8 cellular contexts compared by ENCODE assay signal in the genomic region with DNA sequence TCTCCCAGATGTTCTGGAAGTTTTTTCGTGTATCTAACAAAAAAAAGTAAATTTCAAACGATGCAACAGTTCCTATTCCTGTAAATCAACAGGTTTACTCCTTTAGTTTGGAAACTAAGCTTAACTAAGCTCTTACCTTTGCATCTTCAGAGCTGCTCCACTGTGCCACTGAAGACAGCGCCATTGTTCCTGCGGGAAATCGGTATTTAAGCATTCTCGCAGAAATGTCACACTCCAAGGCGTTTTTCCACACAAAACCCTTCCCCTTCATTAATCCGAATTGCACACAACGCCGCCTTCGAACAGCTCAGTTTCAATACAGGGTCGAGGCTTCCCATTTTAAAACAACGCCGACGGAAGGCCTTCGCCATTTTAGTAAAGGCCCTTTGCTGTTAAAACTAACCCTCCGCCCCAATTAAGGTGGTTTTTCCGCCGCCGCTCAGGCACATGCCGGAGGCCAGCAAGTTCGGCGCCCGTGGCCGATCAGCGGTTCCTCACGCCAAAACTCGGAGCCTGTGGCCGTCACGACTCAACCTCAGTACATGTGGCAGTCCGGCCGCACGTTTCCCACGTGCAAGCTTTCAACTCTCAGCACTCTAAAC. TPM values are rescaled to one million over a fixed set of nuclear protein-coding genes. Genes with fewer than 3 reads are reported as not detected.
DNase-seq lines count a peak whose midpoint lies in the region; ATAC-seq and TF ChIP-seq lines count a peak whose summit lies in the region.

No MANE protein-coding gene starts in this region.

- H3K36me3 ChIP-seq in OCI-LY1 (ENCODE audit: insufficient read depth, low read length) (peaks cover 53% of the 10 kb centered on the region), endodermal cell (ENCODE audit: control insufficient read depth, insufficient read depth, low read length) (peaks cover 44% of the 10 kb centered on the region)

- peak overlapping the region; percentile 100 for H3K4me3 Mint-ChIP-seq in endodermal cell
- peak overlapping the region; percentile 98 for H3K4me3 Mint-ChIP-seq in natural killer cell treated with Interleukin-12 subunit alpha and Interleukin-12 subunit beta and Interleukin-15 and Interleukin-18, amount 100 ng/mL, for 72 hours

- H3K9me3 ChIP-seq in OCI-LY1 (ENCODE audit: low read length), result no peaks in the 10 kb centered on the region
- peaks cover 5% of the 10 kb centered on the region for H3K9me3 ChIP-seq in endodermal cell (ENCODE audit: control insufficient read depth, low read length)

- DNase-seq in endodermal cell (no peak), NCI-H128 (lab: John Stamatoyannopoulos, UW; ENCODE audit: unreplicated experiment) (no peak)
- no peak for DNase-seq in natural killer cell treated with Interleukin-12 subunit alpha and Interleukin-12 subunit beta and Interleukin-15 and Interleukin-18, amount 100 ng/mL, for 72 hours (ENCODE audit: low spot score)
- no peak for DNase-seq in stimulated activated CD4-positive, alpha-beta T cell treated with anti-CD3 and anti-CD28 coated beads, Interleukin-2, amount 100 ng/mL, for 24 hours

- H3K4me2 ChIP-seq in OCI-LY1 (ENCODE audit: low read length), result peak overlapping the region; percentile 90

- H3K36me3 Mint-ChIP-seq in endodermal cell (ENCODE audit: low read depth), result peaks cover 32% of the 10 kb centered on the region
- peaks cover 36% of the 10 kb centered on the region for H3K36me3 Mint-ChIP-seq in natural killer cell treated with Interleukin-12 subunit alpha and Interleukin-12 subunit beta and Interleukin-15 and Interleukin-18, amount 100 ng/mL, for 72 hours

- no peaks in the 10 kb centered on the region for H3K9me2 ChIP-seq in OCI-LY1 (ENCODE audit: low read depth, low read length)

- H3F3A ChIP-seq in OCI-LY1 (ENCODE audit: insufficient read depth, low read length), result peaks cover 11% of the 10 kb centered on the region; the same call in 1 of the 2 replicates

- peak overlapping the region; percentile 76 for H3K27ac ChIP-seq in OCI-LY1 (ENCODE audit: low read depth, low read length, poor library complexity, severe bottlenecking)
- H3K27ac ChIP-seq in endodermal cell (ENCODE audit: low read depth, low read length), result peak overlapping the region; percentile 74

- peak overlapping the region; percentile 99 for H3K27ac Mint-ChIP-seq in endodermal cell
- H3K27ac Mint-ChIP-seq in natural killer cell treated with Interleukin-12 subunit alpha and Interleukin-12 subunit beta and Interleukin-15 and Interleukin-18, amount 100 ng/mL, for 72 hours, result peak overlapping the region; percentile 98 to 99

- TF ChIP-seq CTCF in GM12875 (IDR thresholded peaks at IDR 0.05; ENCODE audit: borderline replicate concordance, insufficient read depth, low read depth, low read length) (no peak), OCI-LY1 (IDR thresholded peaks at IDR 0.05; ENCODE audit: low read length) (no peak), endodermal cell (conservative IDR thresholded peaks at IDR 0.05) (no peak)

- WGBS in endodermal cell (ENCODE audit: insufficient coverage in 1 of 2, insufficient read length in 1 of 2), 2 experiments, result 0% methylated on average over 32 to 34 of the region's 34 CpGs

- H3K9ac ChIP-seq in OCI-LY1 (ENCODE audit: low read length), result peak overlapping the region; percentile 98
- H3K9ac ChIP-seq in endodermal cell (ENCODE audit: extremely low read depth, low read length, poor library complexity, severe bottlenecking), result peak overlapping the region; percentile 99

- H3K79me2 ChIP-seq in OCI-LY1 (ENCODE audit: insufficient read depth, low read length), result peaks cover 33% of the 10 kb centered on the region

- no peaks in the 10 kb centered on the region for H3K27me3 ChIP-seq in OCI-LY1 (ENCODE audit: insufficient read depth, low read length)
- H3K27me3 ChIP-seq in endodermal cell (ENCODE audit: control insufficient read depth, insufficient read depth, low read length, poor library complexity, severe bottlenecking), result no peaks in the 10 kb centered on the region

- H3K4me3 ChIP-seq in GM12875 (ENCODE audit: low read depth, low read length), result peak overlapping the region; percentile 59
- peak overlapping the region; percentile 90 for H3K4me3 ChIP-seq in OCI-LY1 (ENCODE audit: low read depth, low read length, poor library complexity, severe bottlenecking)
- H3K4me3 ChIP-seq in endodermal cell (ENCODE audit: low read length), result peak overlapping the region; percentile 96

- H2AFZ ChIP-seq in OCI-LY1 (ENCODE audit: low read length), result no peak overlapping the region

- peak in 1 of 2 donors; percentile 0 for ATAC-seq in natural killer cell treated with Interleukin-12 subunit alpha and Interleukin-12 subunit beta and Interleukin-15 and Interleukin-18, amount 100 ng/mL, for 72 hours
- no peak for ATAC-seq in GM18498 (IDR thresholded peaks at IDR 0.05; ENCODE audit: unreplicated experiment)
- ATAC-seq in GM19324 (IDR thresholded peaks at IDR 0.05; ENCODE audit: low FRiP score, unreplicated experiment), result no peak

- no peaks in the 10 kb centered on the region for H4K20me1 ChIP-seq in OCI-LY1 (ENCODE audit: insufficient read depth, low read length)

- H3K9me3 Mint-ChIP-seq in endodermal cell, result peaks cover 3% of the 10 kb centered on the region
- no peaks in the 10 kb centered on the region for H3K9me3 Mint-ChIP-seq in natural killer cell treated with Interleukin-12 subunit alpha and Interleukin-12 subunit beta and Interleukin-15 and Interleukin-18, amount 100 ng/mL, for 72 hours

- H3K4me1 Mint-ChIP-seq in endodermal cell, result peaks cover 14% of the 10 kb centered on the region
- H3K4me1 Mint-ChIP-seq in natural killer cell treated with Interleukin-12 subunit alpha and Interleukin-12 subunit beta and Interleukin-15 and Interleukin-18, amount 100 ng/mL, for 72 hours (ENCODE audit: low read depth in 2 of 2), result peaks cover 41 to 56% of the 10 kb centered on the region in 2 donors

- no peaks in the 10 kb centered on the region for H3K27me3 Mint-ChIP-seq in endodermal cell (ENCODE audit: insufficient read depth)
- no peaks in the 10 kb centered on the region for H3K27me3 Mint-ChIP-seq in natural killer cell treated with Interleukin-12 subunit alpha and Interleukin-12 subunit beta and Interleukin-15 and Interleukin-18, amount 100 ng/mL, for 72 hours

- peaks cover 31% of the 10 kb centered on the region for H3K4me1 ChIP-seq in OCI-LY1 (ENCODE audit: insufficient read depth, low read length, severe bottlenecking)
- no peaks in the 10 kb centered on the region for H3K4me1 ChIP-seq in endodermal cell (ENCODE audit: control insufficient read depth, insufficient read depth, low read length)

RNA-seq across cellular contexts. Expression of a gene that starts 35.4 kb away (rescaled TPM):
- 100 to 1,000 TPM; 121 to 123 TPM for total RNA-seq in endodermal cell
- polyA plus RNA-seq in endodermal cell (2013, experiment 1 of 2), result 118 TPM
- 104 TPM for polyA plus RNA-seq in endodermal cell (2013, experiment 2 of 2)
- total RNA-seq in natural killer cell treated with Interleukin-12 subunit alpha and Interleukin-12 subunit beta and Interleukin-15 and Interleukin-18, amount 100 ng/mL, for 72 hours, result 100 to 1,000 TPM; 142 to 150 TPM
